ENCODE assay signal across 8 cellular contexts in the genomic region with DNA sequence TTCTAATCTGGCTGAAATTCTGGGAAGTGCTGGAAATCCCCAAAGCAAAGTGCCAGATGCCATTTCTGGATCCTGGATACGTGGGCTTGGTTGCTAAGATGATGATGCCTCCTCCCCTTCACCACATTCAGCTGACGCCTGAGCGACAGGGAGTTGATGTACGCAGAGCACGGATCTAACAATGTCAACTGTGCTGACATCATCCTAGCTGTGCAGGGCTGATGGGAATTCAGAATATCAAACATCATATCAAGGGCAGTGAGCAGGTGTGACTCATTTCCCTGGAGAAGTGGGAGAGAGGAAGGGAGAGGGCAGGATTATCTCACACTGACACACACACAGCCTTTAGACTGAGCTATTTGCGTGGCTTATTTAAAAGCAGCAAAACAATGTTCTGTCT.
DNase-seq lines count a peak whose midpoint lies in the region; ATAC-seq and FAIRE-seq lines count a peak whose summit lies in the region.

No MANE protein-coding gene starts in this region.

- no peak for FAIRE-seq in small intestine (lab: Jason Lieb, UNC)

- no peaks in the 10 kb centered on the region for H3K36me3 Mint-ChIP-seq in stimulated activated effector memory CD8-positive, alpha-beta T cell treated with anti-CD3 and anti-CD28 coated beads, Interleukin-12 subunit alpha, Interleukin-12 subunit beta, amount 100 ng/mL, for 72 hours

- no peaks in the 10 kb centered on the region for H3K4me1 ChIP-seq in small intestine (ENCODE audit: control insufficient read depth in 2 of 2, insufficient read depth in 1 of 2, low read depth in 1 of 2, low read length in 1 of 2)

- intact Hi-C loops in cardiac septum (cut with DNase I): loop anchor here (10.0 kb wide), 1 partner anchor 275 kb away; no protein-coding TSS in a partner anchor

- no peak for ATAC-seq in HG02852 (IDR thresholded peaks at IDR 0.05; ENCODE audit: unreplicated experiment)
- no peak for ATAC-seq in stimulated activated effector memory CD8-positive, alpha-beta T cell treated with anti-CD3 and anti-CD28 coated beads, Interleukin-12 subunit alpha, Interleukin-12 subunit beta, amount 100 ng/mL, for 72 hours
- ATAC-seq in activated CD4-positive, CD25-positive, alpha-beta regulatory T cell treated with anti-CD3 and anti-CD28 coated beads, Interleukin-2, amount 50 U/mL, for 24 hours: no peak

- H3K4me1 Mint-ChIP-seq in stimulated activated effector memory CD8-positive, alpha-beta T cell treated with anti-CD3 and anti-CD28 coated beads, Interleukin-12 subunit alpha, Interleukin-12 subunit beta, amount 100 ng/mL, for 72 hours: no peaks in the 10 kb centered on the region

- DNase-seq in MG63 (peak; percentile 84), SW 1271 (lab: John Stamatoyannopoulos, UW) (peak; percentile 92 to 98), cardiac septum (ENCODE audit: low spot score) (peak; percentile 85), small intestine (peak; percentile 21), MV-4-11 (lab: John Stamatoyannopoulos, UW) (no peak)
- no peak for DNase-seq in stimulated activated effector memory CD8-positive, alpha-beta T cell treated with anti-CD3 and anti-CD28 coated beads, Interleukin-12 subunit alpha, Interleukin-12 subunit beta, amount 100 ng/mL, for 72 hours (ENCODE audit: low spot score in 2 of 2)

- H3K4me3 ChIP-seq in MG63: no peak overlapping the region
- H3K4me3 ChIP-seq in small intestine (ENCODE audit: low read depth in 1 of 2, low read length in 2 of 2): no peak overlapping the region

- no peak overlapping the region for H3K4me3 Mint-ChIP-seq in stimulated activated effector memory CD8-positive, alpha-beta T cell treated with anti-CD3 and anti-CD28 coated beads, Interleukin-12 subunit alpha, Interleukin-12 subunit beta, amount 100 ng/mL, for 72 hours

- H3K27ac Mint-ChIP-seq in stimulated activated effector memory CD8-positive, alpha-beta T cell treated with anti-CD3 and anti-CD28 coated beads, Interleukin-12 subunit alpha, Interleukin-12 subunit beta, amount 100 ng/mL, for 72 hours: no peak overlapping the region

- H3K9me3 ChIP-seq in MG63: no peaks in the 10 kb centered on the region
- H3K9me3 ChIP-seq in small intestine (ENCODE audit: control insufficient read depth, low read depth): no peaks in the 10 kb centered on the region

- WGBS in small intestine, 3 donors: 25 to 40% (median 27%) methylated on average over 6 of the region's 6 CpGs

- H3K27ac ChIP-seq in small intestine (ENCODE audit: low read depth in 1 of 2, low read length in 1 of 2): peak overlapping the region in 1 of 2 donors; percentile 54

- H3K9me3 Mint-ChIP-seq in stimulated activated effector memory CD8-positive, alpha-beta T cell treated with anti-CD3 and anti-CD28 coated beads, Interleukin-12 subunit alpha, Interleukin-12 subunit beta, amount 100 ng/mL, for 72 hours: no peaks in the 10 kb centered on the region

- H3K36me3 ChIP-seq in MG63 (no peaks in the 10 kb centered on the region), small intestine (ENCODE audit: control insufficient read depth in 2 of 2, insufficient read depth in 2 of 2, low read length in 2 of 2) (no peaks in the 10 kb centered on the region)

- H3K27me3 ChIP-seq in MG63 (no peaks in the 10 kb centered on the region), small intestine (ENCODE audit: control insufficient read depth in 2 of 2, insufficient read depth in 2 of 2, low read length in 2 of 2) (no peaks in the 10 kb centered on the region)

Comparison
In these comparisons a context has a peak if more than half of its experiments do, and no peak if none do; other contexts are left out.
1. DNase-seq: peak in MG63 (single experiment), SW 1271 (2 of 2), cardiac septum (single experiment) and small intestine (single experiment); none in MV-4-11 (single experiment) and stimulated activated effector memory CD8-positive, alpha-beta T cell treated with anti-CD3 and anti-CD28 coated beads, Interleukin-12 subunit alpha, Interleukin-12 subunit beta, amount 100 ng/mL, for 72 hours (0 of 2).